Comparison of ENCODE assay signal across 9 cellular contexts in the genomic region with DNA sequence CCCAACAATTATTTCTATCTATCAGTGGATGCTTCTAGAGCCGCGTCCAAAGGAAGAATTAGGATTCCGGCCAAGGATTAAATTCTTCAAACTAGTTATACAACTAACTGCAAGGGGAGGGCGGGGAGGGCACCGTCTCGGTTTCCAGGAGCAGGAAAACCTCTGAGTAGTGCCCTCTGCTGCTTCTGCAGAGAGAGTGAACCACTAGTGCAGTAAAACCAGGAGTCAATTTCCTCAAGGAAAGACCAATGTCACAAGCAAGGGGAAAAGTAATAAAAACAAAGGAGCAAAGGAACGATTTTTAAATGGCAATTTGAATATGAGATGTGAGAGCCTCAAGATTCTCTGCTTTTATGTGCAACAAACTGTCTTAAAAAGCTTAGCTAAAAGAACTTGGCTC. TPM values are rescaled to one million over a fixed set of nuclear protein-coding genes. Genes with fewer than 3 reads are reported as not detected.
A peak's percentile ranks its signal among the peaks of the same experiment; 100 is the strongest.
DNase-seq lines count a peak whose midpoint lies in the region; ATAC-seq and TF ChIP-seq lines count a peak whose summit lies in the region.
"Had no signal": no experiment of that assay in that cellular context is flagged by ENCODE, and none has a peak within 500 bp of the region (broad histone marks: within the 10 kb centered on the region; RNA-seq: fewer than 3 reads in every experiment).

No MANE protein-coding gene starts in this region.

- H3K36me3 ChIP-seq in mesendoderm (ENCODE audit: control insufficient read depth, insufficient read depth, low read length), result no peaks in the 10 kb centered on the region

- H3K4me3 Mint-ChIP-seq in activated CD8-positive, alpha-beta T cell treated with anti-CD3 and anti-CD28 coated beads, Interleukin-2, amount 10 ng/mL, durations not matched to agents 7 days and 5 days, result no peak overlapping the region

- H3K4me2 ChIP-seq in mesendoderm (ENCODE audit: low read length), result no peak overlapping the region

- H2BK120ac ChIP-seq in mesendoderm (ENCODE audit: low read depth, low read length), result no peak overlapping the region

- H3K9ac ChIP-seq in mesendoderm (ENCODE audit: low read length), result no peak overlapping the region

- H3K4ac ChIP-seq in mesendoderm (ENCODE audit: low read depth, low read length), result no peak overlapping the region

- no peak overlapping the region for H3K18ac ChIP-seq in mesendoderm (ENCODE audit: low read length)

- H3K27me3 ChIP-seq in dorsolateral prefrontal cortex, result no peaks in the 10 kb centered on the region
- no peaks in the 10 kb centered on the region for H3K27me3 ChIP-seq in mesendoderm (ENCODE audit: insufficient read depth, low read length, poor library complexity)

- POLR2A ChIA-PET in activated CD8-positive, alpha-beta T cell treated with anti-CD3 and anti-CD28 coated beads, Interleukin-2, amount 10 ng/mL, durations not matched to agents 7 days and 5 days (lab: Charles Lee), result no interaction called here

- peaks cover 39% of the 10 kb centered on the region for H3K4me1 Mint-ChIP-seq in activated CD8-positive, alpha-beta T cell treated with anti-CD3 and anti-CD28 coated beads, Interleukin-2, amount 10 ng/mL, durations not matched to agents 7 days and 5 days (ENCODE audit: low read depth)

- TF ChIP-seq CTCF in LNCAP (IDR thresholded peaks at IDR 0.05) (peak; percentile 49), dorsolateral prefrontal cortex (IDR thresholded peaks at IDR 0.05 in 54 of 56, conservative IDR thresholded peaks at IDR 0.05 in 2 of 56; ENCODE audit: low read depth in 1 of 56, partially characterized antibody in 56 of 56) (peak in 54 of 56 donors; percentile 17 to 67 (median 48))

- no peaks in the 10 kb centered on the region for H3K4me1 ChIP-seq in mesendoderm (ENCODE audit: control insufficient read depth, low read depth, low read length)

- peak; percentile 60 for DNase-seq in AG08396 (ENCODE audit: low spot score)
- peak in 1 of 10 donors; percentile 38 for DNase-seq in dorsolateral prefrontal cortex
- DNase-seq in mesendoderm, result peak; percentile 72
- DNase-seq in activated CD8-positive, alpha-beta T cell treated with anti-CD3 and anti-CD28 coated beads, Interleukin-2, amount 10 ng/mL, durations not matched to agents 7 days and 5 days, result no peak
- DNase-seq in activated gamma-delta T cell (lab: John Stamatoyannopoulos, UW), result no peak
- no peak for DNase-seq in cortex of kidney (lab: John Stamatoyannopoulos, UW)
- DNase-seq: GF-D8 had no signal

- intact Hi-C loops in dorsolateral prefrontal cortex (cut with DNase I), result loop anchor here (5.0 to 10.0 kb wide), 3 partner anchors 57 to 382 kb away; a partner anchor contains a TSS

- no peak overlapping the region for H2BK15ac ChIP-seq in mesendoderm (replicated peaks; ENCODE audit: low read depth)

- H3K56ac ChIP-seq in mesendoderm (ENCODE audit: low read length), result no peak overlapping the region

- H4K5ac ChIP-seq in mesendoderm (ENCODE audit: low read length), result no peak overlapping the region

- no peak overlapping the region for H4K8ac ChIP-seq in mesendoderm (ENCODE audit: low read depth, low read length)

- H3K23ac ChIP-seq in mesendoderm (ENCODE audit: low read length), result no peak overlapping the region

- CTCF ChIA-PET in activated CD8-positive, alpha-beta T cell treated with anti-CD3 and anti-CD28 coated beads, Interleukin-2, amount 10 ng/mL, durations not matched to agents 7 days and 5 days (lab: Charles Lee), result interaction anchor here (0.8 to 7.4 kb wide), 9 partner anchors 8 to 279 kb away, joined by 3 to 135 read pairs (median 5); a partner anchor contains a TSS

- H2AK5ac ChIP-seq in mesendoderm (ENCODE audit: low read length), result no peak overlapping the region

- ATAC-seq in activated CD8-positive, alpha-beta T cell treated with anti-CD3 and anti-CD28 coated beads, Interleukin-2, amount 10 ng/mL, durations not matched to agents 7 days and 5 days, result no peak
- ATAC-seq in HG02970 (IDR thresholded peaks at IDR 0.05; ENCODE audit: low FRiP score, unreplicated experiment), result no peak

- H3K4me3 ChIP-seq in dorsolateral prefrontal cortex (no peak overlapping the region), mesendoderm (ENCODE audit: low read length) (no peak overlapping the region)

- peaks cover 2% of the 10 kb centered on the region for H3K27me3 Mint-ChIP-seq in activated CD8-positive, alpha-beta T cell treated with anti-CD3 and anti-CD28 coated beads, Interleukin-2, amount 10 ng/mL, durations not matched to agents 7 days and 5 days (ENCODE audit: low read depth)

- H3K79me2 ChIP-seq in mesendoderm (ENCODE audit: control insufficient read depth, insufficient read depth, low read length), result no peaks in the 10 kb centered on the region

- H3K79me1 ChIP-seq in mesendoderm (ENCODE audit: low read length), result no peaks in the 10 kb centered on the region

- no peak overlapping the region for H3K27ac Mint-ChIP-seq in activated CD8-positive, alpha-beta T cell treated with anti-CD3 and anti-CD28 coated beads, Interleukin-2, amount 10 ng/mL, durations not matched to agents 7 days and 5 days

- H3K9me3 Mint-ChIP-seq in activated CD8-positive, alpha-beta T cell treated with anti-CD3 and anti-CD28 coated beads, Interleukin-2, amount 10 ng/mL, durations not matched to agents 7 days and 5 days (ENCODE audit: insufficient read depth), result no peaks in the 10 kb centered on the region

- peak overlapping the region in 8 of 59 donors; percentile 5 to 46 (median 18) for H3K27ac ChIP-seq in dorsolateral prefrontal cortex
- no peak overlapping the region for H3K27ac ChIP-seq in mesendoderm (ENCODE audit: low read depth, low read length)

- no CpG with 5 or more reads among the region's 7 CpGs for WGBS in mesendoderm (ENCODE audit: extremely low coverage, insufficient coverage, low lambda C conversion rate)

- H2BK5ac ChIP-seq in mesendoderm (ENCODE audit: low read length), result no peak overlapping the region

- H3K36me3 Mint-ChIP-seq in activated CD8-positive, alpha-beta T cell treated with anti-CD3 and anti-CD28 coated beads, Interleukin-2, amount 10 ng/mL, durations not matched to agents 7 days and 5 days (ENCODE audit: low read depth), result no peaks in the 10 kb centered on the region

RNA-seq across cellular contexts. Expression of a gene that starts 16.5 kb away (rescaled TPM):
- 10 to 100 TPM; 16.6 to 28.5 (median 23.0) TPM for total RNA-seq in dorsolateral prefrontal cortex
- 34.6 TPM for polyA plus RNA-seq in mesendoderm (2013, experiment 1 of 2)
- 35.3 TPM for polyA plus RNA-seq in mesendoderm (2013, experiment 2 of 2)
- total RNA-seq in activated CD8-positive, alpha-beta T cell treated with anti-CD3 and anti-CD28 coated beads, Interleukin-2, amount 10 ng/mL, durations not matched to agents 7 days and 5 days, result 10 to 100 TPM; 30.1 to 30.3 TPM

RNA-seq across cellular contexts. Expression of a gene that starts 43.1 kb away (rescaled TPM):
- total RNA-seq in dorsolateral prefrontal cortex, result 10 to 100 TPM; 31.7 to 65.1 (median 45.2) TPM
- 3.5 TPM for polyA plus RNA-seq in mesendoderm (2013, experiment 1 of 2)
- 3.8 TPM for polyA plus RNA-seq in mesendoderm (2013, experiment 2 of 2)
- 1 to 10 TPM; 2.5 to 3.7 TPM for total RNA-seq in activated CD8-positive, alpha-beta T cell treated with anti-CD3 and anti-CD28 coated beads, Interleukin-2, amount 10 ng/mL, durations not matched to agents 7 days and 5 days

RNA-seq across cellular contexts. Expression of a gene that starts 53.9 kb away (rescaled TPM):
- 1 to 10 TPM in 22 of 120 experiments, under 1 TPM in 61, not detected in 37; 0.28 to 3.0 (median 0.72) TPM for total RNA-seq in dorsolateral prefrontal cortex
- 0.04 TPM for polyA plus RNA-seq in mesendoderm (2013, experiment 1 of 2)
- 0.03 TPM for polyA plus RNA-seq in mesendoderm (2013, experiment 2 of 2)
- under 1 TPM; 0.18 to 0.42 TPM for total RNA-seq in activated CD8-positive, alpha-beta T cell treated with anti-CD3 and anti-CD28 coated beads, Interleukin-2, amount 10 ng/mL, durations not matched to agents 7 days and 5 days

Comparison
In these comparisons a context has a peak if more than half of its experiments do, and no peak if none do; other contexts are left out.
1. DNase-seq: peak in AG08396 (single experiment) and mesendoderm (single experiment); none in activated CD8-positive, alpha-beta T cell treated with anti-CD3 and anti-CD28 coated beads, Interleukin-2, amount 10 ng/mL, durations not matched to agents 7 days and 5 days (single experiment), activated gamma-delta T cell (single experiment) and cortex of kidney (single experiment).
2. RNA of a gene that starts 43.1 kb away (total RNA-seq): 31.7 to 65.1 TPM in dorsolateral prefrontal cortex; 2.5 to 3.7 TPM in activated CD8-positive, alpha-beta T cell treated with anti-CD3 and anti-CD28 coated beads, Interleukin-2, amount 10 ng/mL, durations not matched to agents 7 days and 5 days; every median in the first group is over 4 times any median in the second.